Comparison of ENCODE assay signal across 8 cellular contexts in genomic region chr6:112780498-112781096, GRCh38.
DNase-seq lines count a peak whose midpoint lies in the region; ATAC-seq lines count a peak whose summit lies in the region.

No MANE protein-coding gene starts in this region.

- H3K27me3 Mint-ChIP-seq in activated naive CD8-positive, alpha-beta T cell treated with anti-CD3 and anti-CD28 coated beads, Interleukin-2, amount 50 U/mL, for 24 hours, result no peaks in the 10 kb centered on the region

- no peaks in the 10 kb centered on the region for H3K36me3 Mint-ChIP-seq in activated naive CD8-positive, alpha-beta T cell treated with anti-CD3 and anti-CD28 coated beads, Interleukin-2, amount 50 U/mL, for 24 hours (ENCODE audit: low read depth)

- ATAC-seq in GM19452 (IDR thresholded peaks at IDR 0.05; ENCODE audit: unreplicated experiment) (peak; percentile 94), HG03378 (IDR thresholded peaks at IDR 0.05; ENCODE audit: unreplicated experiment) (peak; percentile 94), left cardiac atrium (peak; percentile 87 to 92)
- no peak for ATAC-seq in activated naive CD8-positive, alpha-beta T cell treated with anti-CD3 and anti-CD28 coated beads, Interleukin-2, amount 50 U/mL, for 24 hours

- peak; percentile 84 for DNase-seq in EL
- peak; percentile 51 for DNase-seq in NCI-H226
- peak; percentile 35 for DNase-seq in activated naive CD8-positive, alpha-beta T cell treated with anti-CD3 and anti-CD28 coated beads, Interleukin-2, amount 50 U/mL, for 24 hours
- DNase-seq in left cardiac atrium, result peak; percentile 76
- peak; percentile 80 for DNase-seq in putamen (ENCODE audit: low spot score)
- no peak for DNase-seq in activated CD4-positive, CD25-positive, alpha-beta regulatory T cell (lab: John Stamatoyannopoulos, UW)

- no peak overlapping the region for H3K27ac Mint-ChIP-seq in activated naive CD8-positive, alpha-beta T cell treated with anti-CD3 and anti-CD28 coated beads, Interleukin-2, amount 50 U/mL, for 24 hours

- H3K4me1 Mint-ChIP-seq in activated naive CD8-positive, alpha-beta T cell treated with anti-CD3 and anti-CD28 coated beads, Interleukin-2, amount 50 U/mL, for 24 hours, result no peaks in the 10 kb centered on the region

- intact Hi-C loops in left cardiac atrium (cut with DNase I), result loop anchor here (5.0 to 10.0 kb wide), 3 partner anchors 524 to 1124 kb away; no protein-coding TSS in a partner anchor

- H3K4me3 Mint-ChIP-seq in activated naive CD8-positive, alpha-beta T cell treated with anti-CD3 and anti-CD28 coated beads, Interleukin-2, amount 50 U/mL, for 24 hours, result no peak overlapping the region

- no peaks in the 10 kb centered on the region for H3K9me3 Mint-ChIP-seq in activated naive CD8-positive, alpha-beta T cell treated with anti-CD3 and anti-CD28 coated beads, Interleukin-2, amount 50 U/mL, for 24 hours

Comparison
In these comparisons a context has a peak if more than half of its experiments do, and no peak if none do; other contexts are left out.
1. DNase-seq: peak in EL (single experiment), NCI-H226 (single experiment), activated naive CD8-positive, alpha-beta T cell treated with anti-CD3 and anti-CD28 coated beads, Interleukin-2, amount 50 U/mL, for 24 hours (single experiment), left cardiac atrium (single experiment) and putamen (single experiment); none in activated CD4-positive, CD25-positive, alpha-beta regulatory T cell (0 of 4).